ENCODE assay signal across 26 cellular contexts in genomic region chr3:167657684-167658225, GRCh38. TPM values are rescaled to one million over a fixed set of nuclear protein-coding genes. Genes with fewer than 3 reads are reported as not detected.
"Had no signal": no experiment of that assay in that cellular context is flagged by ENCODE, and none has a peak within 500 bp of the region (broad histone marks: within the 10 kb centered on the region; RNA-seq: fewer than 3 reads in every experiment).

No MANE protein-coding gene starts in this region.

- H3K9me3 Mint-ChIP-seq: activated T-cell treated with anti-CD3 and anti-CD28 coated beads, Interleukin-2, amount 50 U/mL, for 4 hours; immature natural killer cell; stimulated activated naive CD8-positive, alpha-beta T cell treated with anti-CD3 and anti-CD28 coated beads, Interleukin-15, Interleukin-2, amounts not matched to agents 100 ng/mL and 50 ng/mL, for 24 hours had no signal

- H3K27ac Mint-ChIP-seq: activated naive CD8-positive, alpha-beta T cell treated with anti-CD3 and anti-CD28 coated beads for 36 hours; immature natural killer cell; stimulated activated naive CD8-positive, alpha-beta T cell treated with anti-CD3 and anti-CD28 coated beads, Interleukin-15, Interleukin-2, amounts not matched to agents 100 ng/mL and 50 ng/mL, for 24 hours had no signal

- ATAC-seq: activated T-cell treated with anti-CD3 and anti-CD28 coated beads, Interleukin-2, amount 50 U/mL, for 4 hours; left lobe of liver; pancreas; right cardiac atrium; upper lobe of right lung had no signal

- H3K4me1 Mint-ChIP-seq: activated naive CD8-positive, alpha-beta T cell treated with anti-CD3 and anti-CD28 coated beads for 36 hours had no signal

- H3K27me3 Mint-ChIP-seq: activated naive CD8-positive, alpha-beta T cell treated with anti-CD3 and anti-CD28 coated beads for 36 hours; naive B cell; stimulated activated naive CD8-positive, alpha-beta T cell treated with anti-CD3 and anti-CD28 coated beads, Interleukin-15, Interleukin-2, amounts not matched to agents 100 ng/mL and 50 ng/mL, for 24 hours had no signal

- FAIRE-seq: pancreas, TTC549 had no signal

- DNase-seq: activated CD8-positive, alpha-beta memory T cell treated with anti-CD3 and anti-CD28 coated beads for 24 hours; activated CD8-positive, alpha-beta memory T cell treated with anti-CD3 and anti-CD28 coated beads, Interleukin-2, amount 50 U/mL, for 4 hours; activated naive CD4-positive, alpha-beta T cell treated with Interleukin-2 at 50 U/mL for 16 hours; activated naive CD8-positive, alpha-beta T cell treated with anti-CD3 and anti-CD28 coated beads for 36 hours; activated T-cell treated with anti-CD3 and anti-CD28 coated beads, Interleukin-2, amount 50 U/mL, for 4 hours; amniotic stem cell; cortex of kidney; erythroblast; foreskin melanocyte; glutamatergic neuron; immature natural killer cell; naive B cell; pancreas; right cardiac atrium; stimulated activated CD4-positive, alpha-beta T cell treated with anti-CD3 and anti-CD28 coated beads, Interleukin-12 subunit alpha, Interleukin-12 subunit beta, amount 100 ng/mL, for 4 hours; stimulated activated CD4-positive, alpha-beta T cell treated with anti-CD3 and anti-CD28 coated beads, Interleukin-4, amount 100 ng/mL, for 4 hours; substantia nigra; T-helper 1 cell; thyroid gland; upper lobe of right lung had no signal

- H3K4me3 Mint-ChIP-seq: activated naive CD8-positive, alpha-beta T cell treated with anti-CD3 and anti-CD28 coated beads for 36 hours; activated T-cell treated with anti-CD3 and anti-CD28 coated beads, Interleukin-2, amount 50 U/mL, for 4 hours; immature natural killer cell; naive B cell; stimulated activated naive CD8-positive, alpha-beta T cell treated with anti-CD3 and anti-CD28 coated beads, Interleukin-15, Interleukin-2, amounts not matched to agents 100 ng/mL and 50 ng/mL, for 24 hours had no signal

- H3K36me3 Mint-ChIP-seq: activated naive CD8-positive, alpha-beta T cell treated with anti-CD3 and anti-CD28 coated beads for 36 hours; immature natural killer cell; naive B cell had no signal

RNA-seq across cellular contexts. Expression of gene WDR49, which starts 4.0 kb away (rescaled TPM):
- total RNA-seq: hepatocyte, kidney epithelial cell, left lobe of liver had no signal
- polyA plus RNA-seq: cardiac muscle cell, hepatocyte had no signal
